ENCODE assay signal across 16 cellular contexts in genomic region chr9:27468450-27469110, GRCh38. TPM values are rescaled to one million over a fixed set of nuclear protein-coding genes. Genes with fewer than 3 reads are reported as not detected.
DNase-seq lines count a peak whose midpoint lies in the region; ATAC-seq and TF ChIP-seq lines count a peak whose summit lies in the region.
"Had no signal": no experiment of that assay in that cellular context is flagged by ENCODE, and none has a peak within 500 bp of the region (broad histone marks: within the 10 kb centered on the region; RNA-seq: fewer than 3 reads in every experiment).

No MANE protein-coding gene starts in this region.

- no peak for TF ChIP-seq CTCF in SK-N-SH (IDR thresholded peaks at IDR 0.05)

- DNase-seq in naive B cell, result no peak
- no peak for DNase-seq in stimulated activated CD4-positive, alpha-beta T cell treated with anti-CD3 and anti-CD28 coated beads, Interleukin-4, amount 100 ng/mL, for 24 hours
- no peak for DNase-seq in HuH-7 (ENCODE audit: low spot score)
- no peak for DNase-seq in activated CD4-positive, alpha-beta T cell treated with anti-CD3 and anti-CD28 coated beads for 48 hours
- no peak for DNase-seq in SK-N-SH
- DNase-seq: ACHN; activated CD4-positive, alpha-beta memory T cell treated with anti-CD3 and anti-CD28 coated beads, Interleukin-2, amount 10 ng/mL, durations not matched to agents 7 days and 5 days; activated naive CD4-positive, alpha-beta T cell; cortex of kidney; gastrocnemius medialis; natural killer cell; NCI-H226 had no signal

- H3K9me3 Mint-ChIP-seq in naive B cell, result peaks cover 0 to 7% (median 0%) of the 10 kb centered on the region in 7 donors
- H3K9me3 Mint-ChIP-seq: activated CD4-positive, alpha-beta memory T cell treated with anti-CD3 and anti-CD28 coated beads, Interleukin-2, amount 10 ng/mL, durations not matched to agents 7 days and 5 days had no signal

- no peaks in the 10 kb centered on the region for H3F3A ChIP-seq in SK-N-SH (replicated peaks; ENCODE audit: insufficient read depth)

- no peak overlapping the region for H3K27ac ChIP-seq in BLaER1 treated with 17β-estradiol and CSF1 and Interleukin-3, amounts not matched to agents 10 nM and 100 nM
- H3K27ac ChIP-seq in angular gyrus (ENCODE audit: low read depth, low read length) (peak overlapping the region; percentile 79), SK-N-SH (ENCODE audit: low read depth in 2 of 2, low read length in 1 of 2) (no peak overlapping the region)
- H3K27ac ChIP-seq: gastrocnemius medialis, vagina had no signal

- H4K20me1 ChIP-seq in BLaER1 treated with 17β-estradiol and CSF1 and Interleukin-3, amounts not matched to agents 10 nM and 100 nM, result no peaks in the 10 kb centered on the region
- H4K20me1 ChIP-seq in SK-N-SH (ENCODE audit: insufficient read depth), result no peaks in the 10 kb centered on the region

- CTCF ChIA-PET in SK-N-SH (lab: Yijun Ruan, JAX), result interaction anchor here (1.4 kb wide), 2 partner anchors 21 to 135 kb away, joined by 3 to 4 read pairs; no protein-coding TSS in a partner anchor

- ATAC-seq in HG02870 (IDR thresholded peaks at IDR 0.05; ENCODE audit: unreplicated experiment) (peak; percentile 66), naive B cell (ENCODE audit: low read depth in 2 of 2) (peak; percentile 75 to 82)
- ATAC-seq: gastrocnemius medialis, natural killer cell had no signal

- peaks cover 56 to 91% (median 84%) of the 10 kb centered on the region in 3 donors for H3K4me1 Mint-ChIP-seq in naive B cell
- H3K4me1 Mint-ChIP-seq: natural killer cell had no signal

- no peaks in the 10 kb centered on the region for H3K27me3 Mint-ChIP-seq in naive B cell
- H3K27me3 Mint-ChIP-seq: activated CD4-positive, alpha-beta memory T cell treated with anti-CD3 and anti-CD28 coated beads, Interleukin-2, amount 10 ng/mL, durations not matched to agents 7 days and 5 days had no signal

- peak overlapping the region; percentile 31 to 81 (median 68); a peak in 21 of 22 replicates for H3K4me2 ChIP-seq in BLaER1 treated with 17β-estradiol and CSF1 and Interleukin-3, amounts not matched to agents 10 nM and 100 nM
- no peak overlapping the region for H3K4me2 ChIP-seq in SK-N-SH

- no peaks in the 10 kb centered on the region for H3K79me2 ChIP-seq in SK-N-SH (ENCODE audit: insufficient read depth)

- peak overlapping the region in 6 of 8 donors; percentile 9 to 77 (median 34) for H3K4me3 Mint-ChIP-seq in naive B cell
- H3K4me3 Mint-ChIP-seq: activated CD4-positive, alpha-beta memory T cell treated with anti-CD3 and anti-CD28 coated beads, Interleukin-2, amount 10 ng/mL, durations not matched to agents 7 days and 5 days; natural killer cell had no signal

- no peak overlapping the region for H3K9ac ChIP-seq in BLaER1 treated with 17β-estradiol and CSF1 and Interleukin-3, amounts not matched to agents 10 nM and 100 nM
- no peak overlapping the region for H3K9ac ChIP-seq in SK-N-SH

- H3K9me2 ChIP-seq in SK-N-SH, result no peaks in the 10 kb centered on the region

- peaks cover 16 to 35% (median 31%) of the 10 kb centered on the region in 11 experiments; a peak in 20 of 22 replicates for H3K9me3 ChIP-seq in BLaER1 treated with 17β-estradiol and CSF1 and Interleukin-3, amounts not matched to agents 10 nM and 100 nM (replicated peaks in 1 of 11)
- no peaks in the 10 kb centered on the region for H3K9me3 ChIP-seq in SK-N-SH
- H3K9me3 ChIP-seq: gastrocnemius medialis, vagina had no signal

- H2AFZ ChIP-seq in SK-N-SH (ENCODE audit: low read depth), result no peak overlapping the region

- H3K4me1 ChIP-seq in BLaER1 treated with 17β-estradiol and CSF1 and Interleukin-3, amounts not matched to agents 10 nM and 100 nM, result peaks cover 55 to 87% (median 58%) of the 10 kb centered on the region in 10 experiments
- H3K4me1 ChIP-seq in SK-N-SH (ENCODE audit: control insufficient read depth in 1 of 2, insufficient read depth in 2 of 2, low read depth in 1 of 2, low read length in 1 of 2), result peaks cover 0 to 12% of the 10 kb centered on the region in 2 experiments; a peak in 2 of 4 replicates

- WGBS in SK-N-SH (ENCODE audit: low lambda C conversion rate), result 95% methylated on average over 5 of the region's 5 CpGs

- TF ChIP-seq EP300 in SK-N-SH (IDR thresholded peaks at IDR 0.05; ENCODE audit: borderline replicate concordance in 1 of 2, low read depth in 1 of 2, low read length in 1 of 2), result no peak

- H3K27me3 ChIP-seq in BLaER1 treated with 17β-estradiol and CSF1 and Interleukin-3, amounts not matched to agents 10 nM and 100 nM, result no peaks in the 10 kb centered on the region
- H3K27me3 ChIP-seq in SK-N-SH (ENCODE audit: insufficient read depth), result no peaks in the 10 kb centered on the region
- H3K27me3 ChIP-seq: gastrocnemius medialis, vagina had no signal

- POLR2A ChIA-PET in SK-N-SH (lab: Yijun Ruan, JAX), result interaction anchor here (1.0 kb wide), 1 partner anchor 21 kb away, joined by 3 read pairs; no protein-coding TSS in a partner anchor

- H3K4me3 ChIP-seq in BLaER1 treated with 17β-estradiol and CSF1 and Interleukin-3, amounts not matched to agents 10 nM and 100 nM, result no peak overlapping the region
- no peak overlapping the region for H3K4me3 ChIP-seq in SK-N-SH (ENCODE audit: low read depth in 2 of 2, low read length in 1 of 2)
- H3K4me3 ChIP-seq: gastrocnemius medialis, vagina had no signal

- H3K36me3 ChIP-seq in BLaER1 treated with 17β-estradiol and CSF1 and Interleukin-3, amounts not matched to agents 10 nM and 100 nM, result peaks cover 0 to 16% (median 0%) of the 10 kb centered on the region in 11 experiments; a peak in 2 of 22 replicates
- H3K36me3 ChIP-seq in SK-N-SH (replicated peaks in 1 of 2; ENCODE audit: control insufficient read depth in 1 of 2, insufficient read depth in 2 of 2, low read length in 1 of 2), result no peaks in the 10 kb centered on the region
- H3K36me3 ChIP-seq: gastrocnemius medialis, vagina had no signal

- H3K27ac Mint-ChIP-seq in naive B cell, result peak overlapping the region; percentile 41 to 89 (median 66)
- H3K27ac Mint-ChIP-seq: activated CD4-positive, alpha-beta memory T cell treated with anti-CD3 and anti-CD28 coated beads, Interleukin-2, amount 10 ng/mL, durations not matched to agents 7 days and 5 days; natural killer cell had no signal

- TF ChIP-seq RAD21 in SK-N-SH (IDR thresholded peaks at IDR 0.05; ENCODE audit: low read length), result no peak

- peaks cover 7 to 18% of the 10 kb centered on the region in 2 donors for H3K36me3 Mint-ChIP-seq in naive B cell
- H3K36me3 Mint-ChIP-seq: natural killer cell had no signal

TF ChIP-seq in SK-N-SH, 30 proteins besides CTCF, POLR2A, EP300 and RAD21:
- no peak for TF ChIP-seq YY1 (IDR thresholded peaks at IDR 0.05; ENCODE audit: low read depth)
- no peak for TF ChIP-seq GATA2 (CRISPR knock-in tag; IDR thresholded peaks at IDR 0.05)
- TF ChIP-seq TEAD4 (IDR thresholded peaks at IDR 0.05; ENCODE audit: borderline replicate concordance, insufficient read depth), result no peak
- TF ChIP-seq GABPA (IDR thresholded peaks at IDR 0.05; ENCODE audit: low read depth), result no peak
- TF ChIP-seq USF2 (IDR thresholded peaks at IDR 0.05; ENCODE audit: borderline replicate concordance, low read depth, low read length), result no peak

RNA-seq across cellular contexts. Expression of gene IFNK, which starts 55.5 kb away (rescaled TPM):
- polyA plus RNA-seq in naive B cell (ENCODE audit: low read depth in 6 of 6) (not detected), SK-N-SH (2012; rRNA removed) (not detected in 2 replicates)
- not detected in 2 replicates for polyA plus RNA-seq in SK-N-SH (2012; cell fraction: cytosol; rRNA removed)
- not detected in 2 replicates for polyA plus RNA-seq in SK-N-SH (2012; cell fraction: nucleus; rRNA removed)
